In genomic region chr16:65909310-65910050, GRCh38 we compare ENCODE assay signal across 15 cellular contexts.
DNase-seq lines count a peak whose midpoint lies in the region; ATAC-seq, FAIRE-seq and TF ChIP-seq lines count a peak whose summit lies in the region.
"Had no signal": no experiment of that assay in that cellular context is flagged by ENCODE, and none has a peak within 500 bp of the region (broad histone marks: within the 10 kb centered on the region; RNA-seq: fewer than 3 reads in every experiment).

No MANE protein-coding gene starts in this region.

- H3K27ac Mint-ChIP-seq in Calu3 (ENCODE audit: unreplicated experiment) = no peak overlapping the region
- H3K27ac Mint-ChIP-seq in stimulated activated naive CD8-positive, alpha-beta T cell treated with anti-CD3 and anti-CD28 coated beads, Interleukin-15, amount 100 ng/mL, for 72 hours = peak overlapping the region in 1 of 2 donors; percentile 19
- H3K27ac Mint-ChIP-seq: naive thymus-derived CD8-positive, alpha-beta T cell had no signal

- no peaks in the 10 kb centered on the region for H3K4me1 ChIP-seq in foreskin keratinocyte
- H3K4me1 ChIP-seq: esophagus squamous epithelium, tibial nerve had no signal

- BruUV-seq in Calu3 (replicated peaks; lab: Mats Ljungman, UMichigan) = no TSS peak

- no peaks in the 10 kb centered on the region for H3K9me3 Mint-ChIP-seq in Calu3 (ENCODE audit: low read depth, unreplicated experiment)
- peaks cover 7 to 10% of the 10 kb centered on the region in 2 donors for H3K9me3 Mint-ChIP-seq in stimulated activated naive CD8-positive, alpha-beta T cell treated with anti-CD3 and anti-CD28 coated beads, Interleukin-15, amount 100 ng/mL, for 72 hours
- H3K9me3 Mint-ChIP-seq: activated T-cell treated with anti-CD3 and anti-CD28 coated beads, Interleukin-2, amount 50 U/mL, for 4 hours had no signal

- ATAC-seq in HG03442 (IDR thresholded peaks at IDR 0.05; ENCODE audit: unreplicated experiment) (peak; percentile 45), foreskin keratinocyte (peak; percentile 26)
- no peak for ATAC-seq in activated CD4-positive, CD25-positive, alpha-beta regulatory T cell treated with anti-CD3 and anti-CD28 coated beads, Interleukin-2, amount 50 U/mL, for 24 hours
- no peak for ATAC-seq in stimulated activated naive CD8-positive, alpha-beta T cell treated with anti-CD3 and anti-CD28 coated beads, Interleukin-15, amount 100 ng/mL, for 72 hours
- ATAC-seq: activated T-cell treated with anti-CD3 and anti-CD28 coated beads, Interleukin-2, amount 50 U/mL, for 4 hours; naive thymus-derived CD8-positive, alpha-beta T cell had no signal

- TF ChIP-seq CTCF in Calu3 (IDR thresholded peaks at IDR 0.05; ENCODE audit: unreplicated experiment) (no peak), foreskin keratinocyte (conservative IDR thresholded peaks at IDR 0.05) (no peak)

- H3K4me1 Mint-ChIP-seq in Calu3 (ENCODE audit: low read depth, unreplicated experiment) = no peaks in the 10 kb centered on the region
- no peaks in the 10 kb centered on the region for H3K4me1 Mint-ChIP-seq in stimulated activated naive CD8-positive, alpha-beta T cell treated with anti-CD3 and anti-CD28 coated beads, Interleukin-15, amount 100 ng/mL, for 72 hours
- H3K4me1 Mint-ChIP-seq: naive thymus-derived CD8-positive, alpha-beta T cell had no signal

- no peak overlapping the region for H3K27ac ChIP-seq in foreskin keratinocyte
- H3K27ac ChIP-seq: esophagus squamous epithelium, tibial nerve had no signal

- no peak for FAIRE-seq in frontal cortex (lab: Jason Lieb, UNC)
- FAIRE-seq: H54, RCC 7860 had no signal

- DNase-seq in Calu3 (peak; percentile 12), OCI-M1 (lab: John Stamatoyannopoulos, UW) (peak; percentile 57), foreskin keratinocyte (no peak), GDM1 (lab: John Stamatoyannopoulos, UW) (no peak), frontal cortex (ENCODE audit: low spot score in 2 of 2) (no peak)
- DNase-seq in stimulated activated naive CD8-positive, alpha-beta T cell treated with anti-CD3 and anti-CD28 coated beads, Interleukin-15, amount 100 ng/mL, for 72 hours = no peak
- DNase-seq: activated CD4-positive, alpha-beta T cell treated with anti-CD3 and anti-CD28 coated beads for 48 hours; activated T-cell treated with anti-CD3 and anti-CD28 coated beads, Interleukin-2, amount 50 U/mL, for 4 hours; esophagus squamous epithelium; naive thymus-derived CD8-positive, alpha-beta T cell had no signal

- CTCF ChIA-PET in Calu3 (lab: Charles Lee) = interaction anchor here (2.2 kb wide), 1 partner anchor 15 kb away, joined by 4 read pairs; no protein-coding TSS in a partner anchor

- H3K36me3 Mint-ChIP-seq in Calu3 (ENCODE audit: insufficient read depth, unreplicated experiment) = no peaks in the 10 kb centered on the region
- H3K36me3 Mint-ChIP-seq: naive thymus-derived CD8-positive, alpha-beta T cell had no signal

- no peak overlapping the region for H3K4me3 Mint-ChIP-seq in Calu3 (ENCODE audit: low read depth, unreplicated experiment)
- no peak overlapping the region for H3K4me3 Mint-ChIP-seq in stimulated activated naive CD8-positive, alpha-beta T cell treated with anti-CD3 and anti-CD28 coated beads, Interleukin-15, amount 100 ng/mL, for 72 hours
- H3K4me3 Mint-ChIP-seq: activated T-cell treated with anti-CD3 and anti-CD28 coated beads, Interleukin-2, amount 50 U/mL, for 4 hours; naive thymus-derived CD8-positive, alpha-beta T cell had no signal

- intact Hi-C loops in Calu3 (cut with micrococcal nuclease; ENCODE audit: unreplicated experiment) = no loop called here

- peaks cover 54% of the 10 kb centered on the region for H3K27me3 Mint-ChIP-seq in Calu3 (ENCODE audit: unreplicated experiment)
- H3K27me3 Mint-ChIP-seq in stimulated activated naive CD8-positive, alpha-beta T cell treated with anti-CD3 and anti-CD28 coated beads, Interleukin-15, amount 100 ng/mL, for 72 hours = no peaks in the 10 kb centered on the region

- peaks cover 12% of the 10 kb centered on the region for H3K27me3 ChIP-seq in foreskin keratinocyte
- H3K27me3 ChIP-seq: esophagus squamous epithelium, tibial nerve had no signal

Comparison
In these comparisons a context has a peak if more than half of its experiments do, and no peak if none do; other contexts are left out.
1. DNase-seq: peak in Calu3 (single experiment) and OCI-M1 (single experiment); none in foreskin keratinocyte (0 of 2), GDM1 (single experiment), frontal cortex (0 of 2) and stimulated activated naive CD8-positive, alpha-beta T cell treated with anti-CD3 and anti-CD28 coated beads, Interleukin-15, amount 100 ng/mL, for 72 hours (0 of 2).
2. ATAC-seq: peak in HG03442 (single experiment) and foreskin keratinocyte (single experiment); none in activated CD4-positive, CD25-positive, alpha-beta regulatory T cell treated with anti-CD3 and anti-CD28 coated beads, Interleukin-2, amount 50 U/mL, for 24 hours (0 of 2) and stimulated activated naive CD8-positive, alpha-beta T cell treated with anti-CD3 and anti-CD28 coated beads, Interleukin-15, amount 100 ng/mL, for 72 hours (single experiment).